Comparison of ENCODE assay signal across 8 cellular contexts in the genomic region with DNA sequence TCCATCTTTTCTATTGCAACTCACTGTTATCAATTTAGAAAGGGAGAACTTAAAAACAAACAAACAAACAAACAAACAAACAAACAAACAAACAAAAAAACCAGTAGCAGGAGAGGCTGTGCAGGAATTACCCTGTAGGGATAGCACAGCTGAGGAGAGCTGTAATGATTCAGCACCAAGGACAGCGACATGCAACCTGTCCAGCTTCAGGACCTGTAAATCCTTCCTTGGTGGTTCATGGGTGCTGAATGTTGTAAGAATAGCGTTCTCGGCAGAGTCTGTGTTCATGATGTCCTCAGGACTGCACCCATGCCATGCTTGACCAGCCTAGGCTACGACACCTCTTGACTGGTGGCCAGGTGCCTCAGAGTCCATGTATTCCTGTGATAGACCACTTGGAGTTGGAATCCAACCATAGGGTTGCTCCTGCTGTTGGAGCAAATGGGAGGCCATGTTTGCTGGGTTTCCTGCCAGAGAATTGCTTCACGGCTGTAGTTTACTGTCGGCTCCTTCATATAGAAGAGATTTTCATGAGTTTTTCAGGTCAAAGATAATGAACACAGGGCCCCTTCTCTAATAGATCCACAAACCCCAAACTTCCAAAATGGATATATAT.
DNase-seq lines count a peak whose midpoint lies in the region; ATAC-seq and TF ChIP-seq lines count a peak whose summit lies in the region.

No MANE protein-coding gene starts in this region.

- peaks cover 9% of the 10 kb centered on the region for H3K4me1 Mint-ChIP-seq in nephron progenitor cell

- no peak for TF ChIP-seq CTCF in nephron progenitor cell (IDR thresholded peaks at IDR 0.05)

- no peak overlapping the region for H3K27ac Mint-ChIP-seq in nephron progenitor cell

- no peak overlapping the region for H3K4me3 Mint-ChIP-seq in nephron progenitor cell

- peaks cover 26% of the 10 kb centered on the region for H3K27me3 Mint-ChIP-seq in nephron progenitor cell (ENCODE audit: low read depth, poor library complexity)

- ATAC-seq in HG03439 (IDR thresholded peaks at IDR 0.05; ENCODE audit: unreplicated experiment) (no peak), HG02870 (IDR thresholded peaks at IDR 0.05; ENCODE audit: unreplicated experiment) (no peak)

- H3K36me3 Mint-ChIP-seq in nephron progenitor cell (ENCODE audit: low read depth) = no peaks in the 10 kb centered on the region

- DNase-seq in NCI-H82 (lab: John Stamatoyannopoulos, UW) = peak; percentile 29
- DNase-seq in NCI-H82 treated with DMSO at 0.1 percent for 48 hours (lab: John Stamatoyannopoulos, UW; ENCODE audit: unreplicated experiment) = no peak
- DNase-seq in NCI-H460 (ENCODE audit: extremely low read depth, low read depth) = peak; percentile 55
- DNase-seq in dedifferentiated amniotic fluid mesenchymal stem cell (ENCODE audit: extremely low spot score) = peak; percentile 18
- peak; percentile 85 for DNase-seq in nephron progenitor cell
- DNase-seq in cerebellar nuclear complex (lab: John Stamatoyannopoulos, UW) = no peak

- no peaks in the 10 kb centered on the region for H3K9me3 Mint-ChIP-seq in nephron progenitor cell

Comparison
In these comparisons a context has a peak if more than half of its experiments do, and no peak if none do; other contexts are left out.
1. DNase-seq: peak in NCI-H82 (single experiment), NCI-H460 (single experiment), dedifferentiated amniotic fluid mesenchymal stem cell (single experiment) and nephron progenitor cell (single experiment); none in NCI-H82 treated with DMSO at 0.1 percent for 48 hours (single experiment) and cerebellar nuclear complex (0 of 2).